ENCODE assay signal across 17 cellular contexts in genomic region chr3:22587446-22587845, GRCh38.
DNase-seq lines count a peak whose midpoint lies in the region; ATAC-seq, FAIRE-seq and TF ChIP-seq lines count a peak whose summit lies in the region.
"Had no signal": no experiment of that assay in that cellular context is flagged by ENCODE, and none has a peak within 500 bp of the region (broad histone marks: within the 10 kb centered on the region; RNA-seq: fewer than 3 reads in every experiment).

No MANE protein-coding gene starts in this region.

- H2AK5ac ChIP-seq in H9 (ENCODE audit: insufficient read length, low read length), result no peak overlapping the region
- no peak overlapping the region for H2AK5ac ChIP-seq in H1 (ENCODE audit: low read depth, low read length)

- no peak overlapping the region for H4K91ac ChIP-seq in H9 (ENCODE audit: insufficient read length, low read depth, low read length)
- H4K91ac ChIP-seq in H1 (replicated peaks; ENCODE audit: insufficient read length, low read length), result no peak overlapping the region

- DNase-seq in D341Med (ENCODE audit: low spot score), result peak; percentile 36
- DNase-seq in H9, result no peak
- DNase-seq in NCI-H69 (lab: John Stamatoyannopoulos, UW), result peak; percentile 2
- no peak for DNase-seq in H1 (ENCODE audit: low read depth in 1 of 2, low spot score in 2 of 2)
- no peak for DNase-seq in NCI-H1105 (lab: John Stamatoyannopoulos, UW)
- DNase-seq in COLO829 (ENCODE audit: low spot score), result no peak
- no peak for DNase-seq in KG1 (lab: John Stamatoyannopoulos, UW)
- DNase-seq: AML-193; CD8-positive, alpha-beta memory T cell; DND-41; GDM1; IMR-90; KBM-7 had no signal

- H3K79me2 ChIP-seq in H9 (ENCODE audit: insufficient read depth, low read length) (no peaks in the 10 kb centered on the region), H1 (ENCODE audit: control insufficient read depth in 1 of 2, insufficient read depth in 2 of 2, low read length in 2 of 2) (no peaks in the 10 kb centered on the region)

- H3K4me3 Mint-ChIP-seq in H9, result no peak overlapping the region
- H3K4me3 Mint-ChIP-seq: CD8-positive, alpha-beta memory T cell had no signal

- H2BK5ac ChIP-seq in H9 (ENCODE audit: insufficient read length, low read length), result no peak overlapping the region
- H2BK5ac ChIP-seq in H1 (ENCODE audit: low read depth, low read length), result no peak overlapping the region

- no peaks in the 10 kb centered on the region for H3K9me3 ChIP-seq in H9 (ENCODE audit: control insufficient read depth, low read depth, low read length)
- no peaks in the 10 kb centered on the region for H3K9me3 ChIP-seq in H1 (ENCODE audit: insufficient read depth in 2 of 2, low read depth in 1 of 2, low read length in 1 of 2)
- H3K9me3 ChIP-seq: BLaER1 had no signal

- TF ChIP-seq CTCF in H9 (conservative IDR thresholded peaks at IDR 0.05) (no peak), H1 (IDR thresholded peaks at IDR 0.05; ENCODE audit: control extremely low read depth in 1 of 3, insufficient read depth in 1 of 3, low read depth in 1 of 3, low read length in 3 of 3) (no peak)

- H3K27me3 ChIP-seq in H9 (ENCODE audit: insufficient read depth, low read length), result no peaks in the 10 kb centered on the region
- no peaks in the 10 kb centered on the region for H3K27me3 ChIP-seq in H1 (replicated peaks in 1 of 4; ENCODE audit: control insufficient read depth in 3 of 4, extremely low read depth in 1 of 4, insufficient read depth in 3 of 4, low read length in 3 of 4)
- H3K27me3 ChIP-seq: BLaER1 had no signal

- H4K5ac ChIP-seq in H9 (ENCODE audit: insufficient read length, low read depth, low read length) (no peak overlapping the region), H1 (ENCODE audit: insufficient read length, low read depth, low read length) (no peak overlapping the region)

- H3K4me2 ChIP-seq in H9 (ENCODE audit: insufficient read depth, insufficient read length, low read length), result no peak overlapping the region
- H3K4me2 ChIP-seq in H1 (ENCODE audit: insufficient read depth in 1 of 2, low read depth in 2 of 2, low read length in 2 of 2), result no peak overlapping the region
- H3K4me2 ChIP-seq: BLaER1 had no signal

- peak overlapping the region; percentile 16 for H2AFZ ChIP-seq in H9 (ENCODE audit: low read length)
- peak overlapping the region; percentile 90 for H2AFZ ChIP-seq in H1 (ENCODE audit: low read length)

- H4K20me1 ChIP-seq in H9 (ENCODE audit: control insufficient read depth, insufficient read depth, insufficient read length) (no peaks in the 10 kb centered on the region), H1 (replicated peaks in 1 of 2; ENCODE audit: control insufficient read depth in 1 of 2, insufficient read depth in 2 of 2, low read length in 2 of 2) (no peaks in the 10 kb centered on the region)
- H4K20me1 ChIP-seq: BLaER1 had no signal

- H2BK120ac ChIP-seq in H9 (ENCODE audit: low read depth, low read length, poor library complexity, severe bottlenecking), result no peak overlapping the region
- no peak overlapping the region for H2BK120ac ChIP-seq in H1 (replicated peaks; ENCODE audit: low read depth, low read length)

- H3K4me1 Mint-ChIP-seq in H9, result peaks cover 8 to 13% of the 10 kb centered on the region in 2 experiments
- H3K4me1 Mint-ChIP-seq: CD8-positive, alpha-beta memory T cell had no signal

- H3K56ac ChIP-seq in H9 (ENCODE audit: insufficient read length, low read depth, low read length) (no peak overlapping the region), H1 (replicated peaks; ENCODE audit: insufficient read length, low read depth, low read length) (no peak overlapping the region)

- no CpG with 5 or more reads among the region's 7 CpGs for WGBS in H9 (ENCODE audit: extremely low coverage, insufficient read length, low lambda C conversion rate)
- 91% methylated on average over 7 of the region's 7 CpGs; no CpG with 5 or more reads in 1 of the 2 experiments for WGBS in H1 (ENCODE audit: extremely low coverage in 1 of 2, insufficient coverage in 1 of 2, insufficient read length in 1 of 2, insufficient replicate concordance in 2 of 2, low coverage in 1 of 2, low lambda C conversion rate in 2 of 2, missing lambda C conversion rate in 1 of 2), 2 experiments

- H4K8ac ChIP-seq in H9 (replicated peaks; ENCODE audit: insufficient read length, low read depth, low read length) (no peak overlapping the region), H1 (ENCODE audit: extremely low read depth, insufficient read depth, low read length) (no peak overlapping the region)

- H3K18ac ChIP-seq in H9 (ENCODE audit: insufficient read length, low read depth, low read length) (no peak overlapping the region), H1 (ENCODE audit: extremely low read depth, low read length) (no peak overlapping the region)

- H3K27ac Mint-ChIP-seq in H9, result no peak overlapping the region
- H3K27ac Mint-ChIP-seq: CD8-positive, alpha-beta memory T cell had no signal

- POLR2A ChIA-PET in H1 (lab: Charles Lee; ENCODE audit: partially characterized antibody), result no interaction called here

- H3K14ac ChIP-seq in H9 (ENCODE audit: insufficient read depth, low read length) (no peak overlapping the region), H1 (ENCODE audit: insufficient read length) (no peak overlapping the region)

- no peak overlapping the region for H2BK15ac ChIP-seq in H9 (ENCODE audit: low read depth, low read length)
- no peak overlapping the region for H2BK15ac ChIP-seq in H1 (ENCODE audit: low read length)

- H3K4ac ChIP-seq in H9 (ENCODE audit: low read depth, low read length) (no peak overlapping the region), H1 (replicated peaks; ENCODE audit: insufficient read length, low read depth, low read length) (no peak overlapping the region)

- H3K23me2 ChIP-seq in H9 (ENCODE audit: insufficient read length, low read depth, low read length, poor library complexity, severe bottlenecking) (no peaks in the 10 kb centered on the region), H1 (ENCODE audit: low read depth, low read length) (no peaks in the 10 kb centered on the region)

- H2BK12ac ChIP-seq in H9 (ENCODE audit: insufficient read length, low read depth, low read length), result no peak overlapping the region
- no peak overlapping the region for H2BK12ac ChIP-seq in H1 (ENCODE audit: low read depth, low read length)

- H3K79me1 ChIP-seq in H9 (ENCODE audit: insufficient read depth, low read depth, low read length, poor library complexity, severe bottlenecking) (no peaks in the 10 kb centered on the region), H1 (ENCODE audit: low read depth, low read length) (no peaks in the 10 kb centered on the region)

- H3K27ac ChIP-seq in H9 (ENCODE audit: insufficient read length, low read depth, low read length), result no peak overlapping the region
- H3K27ac ChIP-seq in H1 (ENCODE audit: low read depth, low read length), result no peak overlapping the region
- H3K27ac ChIP-seq: 22Rv1, BLaER1 had no signal

- no peaks in the 10 kb centered on the region for H3K36me3 ChIP-seq in H1 (ENCODE audit: control insufficient read depth in 2 of 4, insufficient read depth in 4 of 4, low read length in 3 of 4)
- H3K36me3 ChIP-seq: BLaER1 had no signal

- H3T11ph ChIP-seq in H9 (ENCODE audit: low read length), result no peak overlapping the region

- H3K9ac ChIP-seq in H9 (ENCODE audit: extremely low read depth, insufficient read length, low read length) (no peak overlapping the region), H1 (replicated peaks in 1 of 4; ENCODE audit: extremely low read depth in 1 of 4, low read depth in 3 of 4, low read length in 3 of 4) (no peak overlapping the region)
- H3K9ac ChIP-seq: BLaER1 had no signal

- H2BK20ac ChIP-seq in H9 (ENCODE audit: low read depth, low read length, poor library complexity, severe bottlenecking) (no peak overlapping the region), H1 (ENCODE audit: low read length) (no peak overlapping the region)

- no peaks in the 10 kb centered on the region for H3K27me3 Mint-ChIP-seq in H9 (ENCODE audit: low read depth)
- H3K27me3 Mint-ChIP-seq: CD8-positive, alpha-beta memory T cell had no signal

- no peak for TF ChIP-seq POLR2A in H1 (IDR thresholded peaks at IDR 0.05; ENCODE audit: control extremely low read depth in 1 of 2, low read depth in 2 of 2, low read length in 2 of 2)

- TF ChIP-seq RAD21 in H1 (IDR thresholded peaks at IDR 0.05 in 1 of 2, conservative IDR thresholded peaks at IDR 0.05 in 1 of 2; ENCODE audit: low read depth in 2 of 2, low read length in 2 of 2), result no peak

- no peak for ATAC-seq in HG02973 (IDR thresholded peaks at IDR 0.05; ENCODE audit: unreplicated experiment)
- ATAC-seq: HCT116 had no signal

- no peak for FAIRE-seq in H1 (lab: Jason Lieb, UNC)

- TF ChIP-seq EP300 in H1 (IDR thresholded peaks at IDR 0.05; ENCODE audit: borderline replicate concordance in 1 of 2, low read depth in 2 of 2, low read length in 2 of 2), result no peak

- no peaks in the 10 kb centered on the region for H3K9me3 Mint-ChIP-seq in H9

- H3K23ac ChIP-seq in H9 (ENCODE audit: insufficient read length, low read depth, low read length) (no peak overlapping the region), H1 (ENCODE audit: insufficient read length) (no peak overlapping the region)

- no peaks in the 10 kb centered on the region for H3K36me3 Mint-ChIP-seq in H9 (ENCODE audit: insufficient read depth in 1 of 3, low read depth in 3 of 3)
- H3K36me3 Mint-ChIP-seq: CD8-positive, alpha-beta memory T cell had no signal

- H3K4me1 ChIP-seq in H9 (ENCODE audit: insufficient read depth, low read length), result no peaks in the 10 kb centered on the region; the same call in 1 of the 2 replicates
- H3K4me1 ChIP-seq in H1 (replicated peaks in 1 of 4; ENCODE audit: control insufficient read depth in 3 of 4, insufficient read depth in 4 of 4, low read length in 3 of 4), result no peaks in the 10 kb centered on the region
- H3K4me1 ChIP-seq: BLaER1 had no signal

- H3K4me3 ChIP-seq in H1 (ENCODE audit: extremely low read depth in 1 of 4, insufficient read depth in 2 of 4, low read depth in 3 of 4, low read length in 4 of 4), result no peak overlapping the region
- H3K4me3 ChIP-seq: BLaER1 had no signal

- CTCF ChIA-PET in H1 (lab: Charles Lee; ENCODE audit: partially characterized antibody), result interaction anchor here (0.7 to 1.9 kb wide), 4 partner anchors 23 to 1658 kb away, joined by 3 to 12 read pairs (median 4); no protein-coding TSS in a partner anchor

TF ChIP-seq in H1, 55 proteins besides CTCF, POLR2A, EP300 and RAD21:
- TF ChIP-seq SIX5 (IDR thresholded peaks at IDR 0.05; ENCODE audit: low read depth, low read length), result no peak
- TF ChIP-seq EGR1 (IDR thresholded peaks at IDR 0.05; ENCODE audit: borderline replicate concordance, low read depth, low read length), result no peak
- TF ChIP-seq BRCA1 (IDR thresholded peaks at IDR 0.05; ENCODE audit: low read depth, low read length), result no peak
- TF ChIP-seq RBBP5 (IDR thresholded peaks at IDR 0.05; ENCODE audit: borderline replicate concordance, low read depth, low read length), result no peak
- no peak for TF ChIP-seq CHD2 (IDR thresholded peaks at IDR 0.05; ENCODE audit: low read length)
- TF ChIP-seq HDAC6 (IDR thresholded peaks at IDR 0.05; ENCODE audit: low read depth, low read length), result no peak
- TF ChIP-seq NRF1 (IDR thresholded peaks at IDR 0.05; ENCODE audit: low read depth, low read length), result no peak
- TF ChIP-seq SAP30 (IDR thresholded peaks at IDR 0.05; ENCODE audit: insufficient read depth, insufficient replicate concordance, low read length), result no peak
- no peak for TF ChIP-seq CEBPB (IDR thresholded peaks at IDR 0.05; ENCODE audit: low read depth, low read length)

Comparison
In these comparisons a context has a peak if more than half of its experiments do, and no peak if none do; other contexts are left out.
1. DNase-seq: peak in D341Med (single experiment) and NCI-H69 (single experiment); none in H9 (single experiment), H1 (0 of 2), NCI-H1105 (single experiment), COLO829 (single experiment) and KG1 (single experiment).